Comparison of ENCODE assay signal across 27 cellular contexts in the genomic region with DNA sequence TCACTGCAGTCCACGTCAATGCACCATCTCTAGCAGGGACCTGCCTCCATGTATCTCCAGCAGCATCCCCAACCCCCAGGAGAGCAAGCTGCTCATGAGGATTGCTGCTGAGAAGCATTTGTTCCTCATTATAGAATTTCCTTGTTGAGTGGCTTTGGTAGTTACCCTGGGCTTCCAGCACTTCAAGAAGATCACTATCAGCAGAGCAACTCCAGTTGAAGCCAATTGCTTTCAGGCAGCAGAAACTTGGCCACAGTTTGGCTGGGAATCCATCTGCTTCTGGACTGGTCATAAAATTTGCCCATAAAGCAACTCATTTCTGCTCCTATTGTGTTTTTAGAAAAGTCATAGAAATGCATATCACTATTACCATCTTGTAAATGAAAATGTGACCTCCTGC. TPM values are rescaled to one million over a fixed set of nuclear protein-coding genes. Genes with fewer than 3 reads are reported as not detected.
"Had no signal": no experiment of that assay in that cellular context is flagged by ENCODE, and none has a peak within 500 bp of the region (broad histone marks: within the 10 kb centered on the region; RNA-seq: fewer than 3 reads in every experiment).

No MANE protein-coding gene starts in this region.

- H3K27ac ChIP-seq: brain microvascular endothelial cell, cardiac muscle cell, Peyer's patch, SJSA1 had no signal

- H3K9me3 ChIP-seq: MG63, Peyer's patch, SJSA1 had no signal

- H3K36me3 Mint-ChIP-seq: activated naive CD8-positive, alpha-beta T cell had no signal

- H3K36me3 ChIP-seq: brain microvascular endothelial cell, cardiac muscle cell, MG63, Peyer's patch, SJSA1 had no signal

- H3K9me3 Mint-ChIP-seq: activated B cell treated with CpG ODN at 0.5 μM for 24 hours; activated CD4-positive, alpha-beta T cell treated with anti-CD3 and anti-CD28 coated beads, Interleukin-2, amount 10 ng/mL, durations not matched to agents 24 days and 14 days; activated T-cell treated with anti-CD3 and anti-CD28 coated beads, Interleukin-2, amount 50 U/mL, for 4 hours had no signal

- H3K4me1 ChIP-seq: Peyer's patch, SJSA1 had no signal

- H3K27me3 ChIP-seq: MG63, Peyer's patch had no signal

- DNase-seq: activated B cell treated with CpG ODN at 0.5 μM for 24 hours; activated CD4-positive, alpha-beta T cell treated with anti-CD3 and anti-CD28 coated beads for 1 hour; activated CD4-positive, alpha-beta T cell treated with anti-CD3 and anti-CD28 coated beads, Interleukin-2, amount 10 ng/mL, durations not matched to agents 24 days and 14 days; activated CD4-positive, alpha-beta T cell treated with anti-CD3 and anti-CD28 coated beads, Interleukin-2, amount 50 U/mL, for 48 hours; activated CD8-positive, alpha-beta memory T cell treated with anti-CD3 and anti-CD28 coated beads for 24 hours; activated effector memory CD4-positive, alpha-beta T cell treated with anti-CD3 and anti-CD28 coated beads, Interleukin-2, amount 50 U/mL, for 16 hours; activated naive CD4-positive, alpha-beta T cell treated with Interleukin-2 at 50 U/mL for 16 hours; activated T-cell treated with anti-CD3 and anti-CD28 coated beads, Interleukin-2, amount 50 U/mL, for 4 hours; brain microvascular endothelial cell; MG63; MV-4-11; NCI-H1092 treated with DMSO at 0.1 percent for 48 hours; NCI-H1417 treated with DMSO at 0.1 percent for 48 hours; NCI-H1694 treated with DMSO at 0.1 percent for 48 hours; NCI-H2029 treated with DMSO at 0.1 percent for 48 hours; NCI-H226; NCI-H526; NCI-H82; Peyer's patch; SHP77; T-helper 17 cell; T-helper 9 cell had no signal

- H3K27ac Mint-ChIP-seq: activated B cell treated with CpG ODN at 0.5 μM for 24 hours; activated CD4-positive, alpha-beta T cell treated with anti-CD3 and anti-CD28 coated beads, Interleukin-2, amount 10 ng/mL, durations not matched to agents 24 days and 14 days; activated naive CD8-positive, alpha-beta T cell; T-helper 17 cell had no signal

- ATAC-seq: activated T-cell treated with anti-CD3 and anti-CD28 coated beads, Interleukin-2, amount 50 U/mL, for 4 hours; T-helper 17 cell had no signal

- H3K4me3 ChIP-seq: cardiac muscle cell, MG63, Peyer's patch, SJSA1 had no signal

- H3K4me3 Mint-ChIP-seq: activated B cell treated with CpG ODN at 0.5 μM for 24 hours; activated CD4-positive, alpha-beta T cell treated with anti-CD3 and anti-CD28 coated beads, Interleukin-2, amount 10 ng/mL, durations not matched to agents 24 days and 14 days; activated naive CD8-positive, alpha-beta T cell; activated T-cell treated with anti-CD3 and anti-CD28 coated beads, Interleukin-2, amount 50 U/mL, for 4 hours; T-helper 17 cell had no signal

RNA-seq across cellular contexts. Expression of a gene that starts 17.4 kb away (rescaled TPM):
- total RNA-seq: activated B cell treated with CpG ODN at 0.5 μM for 24 hours; activated CD4-positive, alpha-beta T cell treated with anti-CD3 and anti-CD28 coated beads, Interleukin-2, amount 10 ng/mL, durations not matched to agents 24 days and 14 days; NCI-H460; OCI-LY7; Peyer's patch; T-helper 17 cell had no signal
